In the genomic region with DNA sequence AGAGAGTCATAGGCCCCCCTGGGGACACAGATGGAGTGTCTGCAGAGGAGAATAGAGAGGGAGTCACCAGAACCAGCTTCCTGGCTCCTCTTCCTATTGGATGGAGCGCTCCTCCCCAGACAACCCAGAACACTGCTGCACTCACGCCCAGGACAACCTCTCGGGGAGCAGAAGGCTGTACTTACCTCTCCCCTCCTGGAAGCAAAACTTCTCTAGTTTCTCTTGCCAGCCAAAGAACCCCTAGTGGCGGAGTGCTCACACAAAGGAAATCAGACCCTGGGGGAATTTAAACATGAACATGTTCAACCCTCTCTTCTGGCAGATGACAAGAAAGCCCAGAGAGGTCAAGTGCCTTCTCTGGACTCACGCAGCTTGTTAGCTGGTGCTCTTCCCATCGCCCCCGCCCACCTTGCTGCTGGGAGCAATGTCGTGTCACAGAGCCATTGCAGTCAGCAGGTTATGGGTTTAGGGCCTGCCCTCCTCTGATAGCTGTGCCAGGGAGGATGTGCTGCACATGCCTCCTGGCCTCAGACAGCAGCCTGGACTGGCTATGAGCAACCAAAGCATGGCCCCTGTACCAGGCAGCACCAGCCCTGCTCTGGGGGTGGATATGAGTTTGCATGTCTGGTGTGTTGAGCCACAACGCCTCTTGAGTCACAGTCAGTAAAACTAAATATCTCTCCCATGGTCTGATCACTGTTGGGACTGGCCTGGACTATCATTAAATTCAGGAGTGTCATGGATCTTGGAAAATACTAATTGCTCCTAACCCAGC, we compare ENCODE assay signal across 2 cellular contexts.
TF ChIP-seq lines count a peak whose summit lies in the region.

No MANE protein-coding gene starts in this region.

TF ChIP-seq in GM23338, 12 proteins besides CTCF, POLR2A, EP300 and RAD21 (continued from another document and continues in another):
- TF ChIP-seq, protein P1, sequence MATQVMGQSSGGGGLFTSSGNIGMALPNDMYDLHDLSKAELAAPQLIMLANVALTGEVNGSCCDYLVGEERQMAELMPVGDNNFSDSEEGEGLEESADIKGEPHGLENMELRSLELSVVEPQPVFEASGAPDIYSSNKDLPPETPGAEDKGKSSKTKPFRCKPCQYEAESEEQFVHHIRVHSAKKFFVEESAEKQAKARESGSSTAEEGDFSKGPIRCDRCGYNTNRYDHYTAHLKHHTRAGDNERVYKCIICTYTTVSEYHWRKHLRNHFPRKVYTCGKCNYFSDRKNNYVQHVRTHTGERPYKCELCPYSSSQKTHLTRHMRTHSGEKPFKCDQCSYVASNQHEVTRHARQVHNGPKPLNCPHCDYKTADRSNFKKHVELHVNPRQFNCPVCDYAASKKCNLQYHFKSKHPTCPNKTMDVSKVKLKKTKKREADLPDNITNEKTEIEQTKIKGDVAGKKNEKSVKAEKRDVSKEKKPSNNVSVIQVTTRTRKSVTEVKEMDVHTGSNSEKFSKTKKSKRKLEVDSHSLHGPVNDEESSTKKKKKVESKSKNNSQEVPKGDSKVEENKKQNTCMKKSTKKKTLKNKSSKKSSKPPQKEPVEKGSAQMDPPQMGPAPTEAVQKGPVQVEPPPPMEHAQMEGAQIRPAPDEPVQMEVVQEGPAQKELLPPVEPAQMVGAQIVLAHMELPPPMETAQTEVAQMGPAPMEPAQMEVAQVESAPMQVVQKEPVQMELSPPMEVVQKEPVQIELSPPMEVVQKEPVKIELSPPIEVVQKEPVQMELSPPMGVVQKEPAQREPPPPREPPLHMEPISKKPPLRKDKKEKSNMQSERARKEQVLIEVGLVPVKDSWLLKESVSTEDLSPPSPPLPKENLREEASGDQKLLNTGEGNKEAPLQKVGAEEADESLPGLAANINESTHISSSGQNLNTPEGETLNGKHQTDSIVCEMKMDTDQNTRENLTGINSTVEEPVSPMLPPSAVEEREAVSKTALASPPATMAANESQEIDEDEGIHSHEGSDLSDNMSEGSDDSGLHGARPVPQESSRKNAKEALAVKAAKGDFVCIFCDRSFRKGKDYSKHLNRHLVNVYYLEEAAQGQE (IDR thresholded peaks at IDR 0.05; ENCODE audit: unreplicated experiment): no peak
- TF ChIP-seq CREB1 (CRISPR knock-in tag; IDR thresholded peaks at IDR 0.05; ENCODE audit: low read depth) (no peak), EZH2 (IDR thresholded peaks at IDR 0.05; ENCODE audit: low read depth, unreplicated experiment) (no peak), EZH2phosphoT487 (IDR thresholded peaks at IDR 0.05; ENCODE audit: unreplicated experiment) (no peak), JUNB (IDR thresholded peaks at IDR 0.05; ENCODE audit: unreplicated experiment) (no peak), ZNF114 (CRISPR knock-in tag; IDR thresholded peaks at IDR 0.05) (no peak), ZNF331 (CRISPR knock-in tag; IDR thresholded peaks at IDR 0.05; ENCODE audit: low read depth) (no peak)
- TF ChIP-seq, protein P2, sequence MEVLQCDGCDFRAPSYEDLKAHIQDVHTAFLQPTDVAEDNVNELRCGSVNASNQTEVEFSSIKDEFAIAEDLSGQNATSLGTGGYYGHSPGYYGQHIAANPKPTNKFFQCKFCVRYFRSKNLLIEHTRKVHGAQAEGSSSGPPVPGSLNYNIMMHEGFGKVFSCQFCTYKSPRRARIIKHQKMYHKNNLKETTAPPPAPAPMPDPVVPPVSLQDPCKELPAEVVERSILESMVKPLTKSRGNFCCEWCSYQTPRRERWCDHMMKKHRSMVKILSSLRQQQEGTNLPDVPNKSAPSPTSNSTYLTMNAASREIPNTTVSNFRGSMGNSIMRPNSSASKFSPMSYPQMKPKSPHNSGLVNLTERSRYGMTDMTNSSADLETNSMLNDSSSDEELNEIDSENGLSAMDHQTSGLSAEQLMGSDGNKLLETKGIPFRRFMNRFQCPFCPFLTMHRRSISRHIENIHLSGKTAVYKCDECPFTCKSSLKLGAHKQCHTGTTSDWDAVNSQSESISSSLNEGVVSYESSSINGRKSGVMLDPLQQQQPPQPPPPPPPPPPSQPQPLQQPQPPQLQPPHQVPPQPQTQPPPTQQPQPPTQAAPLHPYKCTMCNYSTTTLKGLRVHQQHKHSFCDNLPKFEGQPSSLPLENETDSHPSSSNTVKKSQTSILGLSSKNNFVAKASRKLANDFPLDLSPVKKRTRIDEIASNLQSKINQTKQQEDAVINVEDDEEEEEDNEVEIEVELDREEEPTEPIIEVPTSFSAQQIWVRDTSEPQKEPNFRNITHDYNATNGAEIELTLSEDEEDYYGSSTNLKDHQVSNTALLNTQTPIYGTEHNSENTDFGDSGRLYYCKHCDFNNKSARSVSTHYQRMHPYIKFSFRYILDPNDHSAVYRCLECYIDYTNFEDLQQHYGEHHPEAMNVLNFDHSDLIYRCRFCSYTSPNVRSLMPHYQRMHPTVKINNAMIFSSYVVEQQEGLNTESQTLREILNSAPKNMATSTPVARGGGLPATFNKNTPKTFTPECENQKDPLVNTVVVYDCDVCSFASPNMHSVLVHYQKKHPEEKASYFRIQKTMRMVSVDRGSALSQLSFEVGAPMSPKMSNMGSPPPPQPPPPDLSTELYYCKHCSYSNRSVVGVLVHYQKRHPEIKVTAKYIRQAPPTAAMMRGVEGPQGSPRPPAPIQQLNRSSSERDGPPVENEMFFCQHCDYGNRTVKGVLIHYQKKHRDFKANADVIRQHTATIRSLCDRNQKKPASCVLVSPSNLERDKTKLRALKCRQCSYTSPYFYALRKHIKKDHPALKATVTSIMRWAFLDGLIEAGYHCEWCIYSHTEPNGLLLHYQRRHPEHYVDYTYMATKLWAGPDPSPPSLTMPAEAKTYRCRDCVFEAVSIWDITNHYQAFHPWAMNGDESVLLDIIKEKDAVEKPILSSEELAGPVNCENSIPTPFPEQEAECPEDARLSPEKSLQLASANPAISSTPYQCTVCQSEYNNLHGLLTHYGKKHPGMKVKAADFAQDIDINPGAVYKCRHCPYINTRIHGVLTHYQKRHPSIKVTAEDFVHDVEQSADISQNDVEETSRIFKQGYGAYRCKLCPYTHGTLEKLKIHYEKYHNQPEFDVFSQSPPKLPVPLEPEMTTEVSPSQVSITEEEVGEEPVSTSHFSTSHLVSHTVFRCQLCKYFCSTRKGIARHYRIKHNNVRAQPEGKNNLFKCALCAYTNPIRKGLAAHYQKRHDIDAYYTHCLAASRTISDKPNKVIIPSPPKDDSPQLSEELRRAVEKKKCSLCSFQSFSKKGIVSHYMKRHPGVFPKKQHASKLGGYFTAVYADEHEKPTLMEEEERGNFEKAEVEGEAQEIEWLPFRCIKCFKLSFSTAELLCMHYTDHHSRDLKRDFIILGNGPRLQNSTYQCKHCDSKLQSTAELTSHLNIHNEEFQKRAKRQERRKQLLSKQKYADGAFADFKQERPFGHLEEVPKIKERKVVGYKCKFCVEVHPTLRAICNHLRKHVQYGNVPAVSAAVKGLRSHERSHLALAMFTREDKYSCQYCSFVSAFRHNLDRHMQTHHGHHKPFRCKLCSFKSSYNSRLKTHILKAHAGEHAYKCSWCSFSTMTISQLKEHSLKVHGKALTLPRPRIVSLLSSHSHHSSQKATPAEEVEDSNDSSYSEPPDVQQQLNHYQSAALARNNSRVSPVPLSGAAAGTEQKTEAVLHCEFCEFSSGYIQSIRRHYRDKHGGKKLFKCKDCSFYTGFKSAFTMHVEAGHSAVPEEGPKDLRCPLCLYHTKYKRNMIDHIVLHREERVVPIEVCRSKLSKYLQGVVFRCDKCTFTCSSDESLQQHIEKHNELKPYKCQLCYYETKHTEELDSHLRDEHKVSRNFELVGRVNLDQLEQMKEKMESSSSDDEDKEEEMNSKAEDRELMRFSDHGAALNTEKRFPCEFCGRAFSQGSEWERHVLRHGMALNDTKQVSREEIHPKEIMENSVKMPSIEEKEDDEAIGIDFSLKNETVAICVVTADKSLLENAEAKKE (CRISPR knock-in tag; IDR thresholded peaks at IDR 0.05): no peak

TF ChIP-seq in SK-N-SH, 30 proteins besides CTCF, POLR2A, EP300 and RAD21 (continued from another document):
- TF ChIP-seq, protein P3, sequence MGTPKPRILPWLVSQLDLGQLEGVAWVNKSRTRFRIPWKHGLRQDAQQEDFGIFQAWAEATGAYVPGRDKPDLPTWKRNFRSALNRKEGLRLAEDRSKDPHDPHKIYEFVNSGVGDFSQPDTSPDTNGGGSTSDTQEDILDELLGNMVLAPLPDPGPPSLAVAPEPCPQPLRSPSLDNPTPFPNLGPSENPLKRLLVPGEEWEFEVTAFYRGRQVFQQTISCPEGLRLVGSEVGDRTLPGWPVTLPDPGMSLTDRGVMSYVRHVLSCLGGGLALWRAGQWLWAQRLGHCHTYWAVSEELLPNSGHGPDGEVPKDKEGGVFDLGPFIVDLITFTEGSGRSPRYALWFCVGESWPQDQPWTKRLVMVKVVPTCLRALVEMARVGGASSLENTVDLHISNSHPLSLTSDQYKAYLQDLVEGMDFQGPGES (IDR thresholded peaks at IDR 0.05; ENCODE audit: low read depth, low read length): no peak
- TF ChIP-seq FOXM1 (IDR thresholded peaks at IDR 0.05; ENCODE audit: low read depth) (no peak), NFIC (IDR thresholded peaks at IDR 0.05; ENCODE audit: borderline replicate concordance) (no peak), FOXJ3 (CRISPR knock-in tag; IDR thresholded peaks at IDR 0.05) (no peak), TCF12 (IDR thresholded peaks at IDR 0.05) (no peak), MEF2A (IDR thresholded peaks at IDR 0.05; ENCODE audit: borderline replicate concordance, low read depth) (no peak), YY1 (IDR thresholded peaks at IDR 0.05; ENCODE audit: low read depth) (no peak)
- TF ChIP-seq, protein P1 (IDR thresholded peaks at IDR 0.05; ENCODE audit: low read depth, low read length): no peak
